ENCODE assay signal across 8 cellular contexts in the genomic region with DNA sequence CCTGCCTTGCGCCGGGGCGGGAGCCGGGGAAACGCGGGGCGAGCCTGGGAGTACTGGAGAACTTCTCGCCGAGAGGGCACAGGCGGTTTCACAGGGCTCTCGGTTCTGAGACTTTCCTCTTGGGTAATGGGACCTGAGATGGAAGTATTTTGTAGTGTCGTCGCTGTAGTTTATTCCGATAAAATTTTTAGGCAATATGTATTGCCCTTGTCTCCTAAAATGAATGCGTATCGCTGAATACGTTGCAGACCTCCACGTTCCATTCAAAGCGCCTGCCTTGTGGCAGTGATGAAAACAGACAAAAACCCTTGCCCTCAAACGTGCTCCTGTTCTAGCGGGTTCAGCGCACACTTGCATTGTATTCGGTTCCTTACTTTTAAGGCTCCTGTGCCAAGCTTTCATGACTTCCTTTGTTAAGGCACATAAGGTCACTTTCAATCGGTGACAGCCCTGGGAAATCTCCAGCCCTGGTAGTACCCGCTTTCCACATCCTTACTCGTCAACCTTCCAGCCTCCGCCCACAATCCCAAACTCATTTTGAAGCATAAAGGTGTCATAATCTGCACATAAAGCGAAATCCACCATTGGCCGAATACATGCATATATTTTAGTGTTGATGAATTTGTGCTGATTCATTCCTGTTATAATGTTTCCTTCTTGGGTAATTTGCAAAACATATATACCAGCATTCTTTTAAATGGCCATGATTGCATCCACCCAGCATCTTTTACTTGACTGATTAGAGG. TPM values are rescaled to one million over a fixed set of nuclear protein-coding genes. Genes with fewer than 3 reads are reported as not detected.
DNase-seq lines count a peak whose midpoint lies in the region; ATAC-seq, FAIRE-seq and TF ChIP-seq lines count a peak whose summit lies in the region.

No MANE protein-coding gene starts in this region.

- peaks cover 88% of the 10 kb centered on the region for H3K79me2 ChIP-seq in HepG2 (ENCODE audit: insufficient read depth, low read length)

- H3K4me1 ChIP-seq in RWPE2 (ENCODE audit: insufficient read depth, poor library complexity, severe bottlenecking) (peaks cover 32% of the 10 kb centered on the region), HepG2 (ENCODE audit: insufficient read depth, low read length) (peaks cover 63% of the 10 kb centered on the region)

- H3K27me3 ChIP-seq in RWPE2 (ENCODE audit: insufficient read depth, poor library complexity, severe bottlenecking): no peaks in the 10 kb centered on the region
- H3K27me3 ChIP-seq in HepG2 (ENCODE audit: control insufficient read depth in 1 of 2, insufficient read depth in 2 of 2, low read length in 2 of 2): peaks cover 0 to 6% of the 10 kb centered on the region in 2 experiments; a peak in 1 of 5 replicates

- FAIRE-seq in HepG2 (lab: Jason Lieb, UNC): peak; percentile 21

- TF ChIP-seq CTCF in RWPE2 (IDR thresholded peaks at IDR 0.05; ENCODE audit: poor library complexity, severe bottlenecking) (no peak), HepG2 (CRISPR knock-in tag; IDR thresholded peaks at IDR 0.05) (no peak)

- TF ChIP-seq RAD21 in HepG2 (CRISPR knock-in tag; IDR thresholded peaks at IDR 0.05): no peak

- ATAC-seq in HG03378 (IDR thresholded peaks at IDR 0.05; ENCODE audit: unreplicated experiment): peak; percentile 6
- peak; percentile 13; the same call in 2 of the 3 replicates for ATAC-seq in RWPE2 (ENCODE audit: low read depth)
- peak; percentile 41 for ATAC-seq in HepG2

- H3K4me2 ChIP-seq in HepG2 (ENCODE audit: low read depth, low read length): peak overlapping the region; percentile 85

- POLR2A ChIA-PET in HepG2 (lab: Yijun Ruan, JAX): interaction anchor here (0.6 to 5.5 kb wide), 10 partner anchors 9 to 60 kb away, joined by 3 to 96 read pairs (median 10); partner anchors contain the start of gene KIF27

- no peak for TF ChIP-seq EP300 in HepG2 (IDR thresholded peaks at IDR 0.05; ENCODE audit: low read depth in 2 of 2, low read length in 2 of 2)
- TF ChIP-seq EP300 in HepG2 (CRISPR knock-in tag; IDR thresholded peaks at IDR 0.05; ENCODE audit: borderline replicate concordance): no peak

- peak overlapping the region; percentile 89 for H3K27ac ChIP-seq in RWPE2 (ENCODE audit: poor library complexity, severe bottlenecking)
- H3K27ac ChIP-seq in cingulate gyrus (ENCODE audit: low read depth, low read length): peak overlapping the region; percentile 96
- peak overlapping the region; percentile 96 for H3K27ac ChIP-seq in HepG2 (ENCODE audit: extremely low read length, insufficient read depth, low read length)

- intact Hi-C loops in HepG2 (cut with micrococcal nuclease; ENCODE audit: unreplicated experiment): loop anchor here (10.0 kb wide), 1 partner anchor 74 kb away; no protein-coding TSS in a partner anchor

- TSS peak; percentile 76 for BruUV-seq in HepG2 (replicated peaks; lab: Mats Ljungman, UMichigan)

- no peak overlapping the region for H2AFZ ChIP-seq in HepG2 (ENCODE audit: low read length)

- CTCF ChIA-PET in HepG2 (lab: Yijun Ruan, JAX; ENCODE audit: low intra/inter-chr PET ratio, low total read pairs): no interaction called here

- WGBS in HepG2 (ENCODE audit: low lambda C conversion rate): 1% methylated on average over 22 of the region's 29 CpGs

- TF ChIP-seq POLR2A in HepG2 (IDR thresholded peaks at IDR 0.05; ENCODE audit: insufficient read depth in 1 of 2, low read depth in 2 of 2, low read length in 2 of 2): peak in 1 of 2 experiments; percentile 68; a peak in 2 of 4 replicates

- H3K36me3 ChIP-seq in RWPE2 (ENCODE audit: low read depth) (peaks cover 35% of the 10 kb centered on the region), HepG2 (replicated peaks in 1 of 2; ENCODE audit: control insufficient read depth in 1 of 2, insufficient read depth in 2 of 2, low read length in 2 of 2) (peaks cover 0 to 16% of the 10 kb centered on the region in 2 experiments; a peak in 2 of 5 replicates)

- H4K20me1 ChIP-seq in HepG2 (ENCODE audit: insufficient read depth, low read length): peaks cover 31% of the 10 kb centered on the region

- H3K4me3 ChIP-seq in RWPE2 (ENCODE audit: severe bottlenecking) (peak overlapping the region; percentile 95), HepG2 (replicated peaks in 1 of 3; ENCODE audit: insufficient read depth in 1 of 3, low read depth in 2 of 3, low read length in 3 of 3) (peak overlapping the region; percentile 92 to 98 (median 95))

- in situ Hi-C loops in HepG2 (cut with HindIII; ENCODE audit: extremely low pct_ligation_motif_present, low pct_unique_long_range_greater_than_20kb): no loop called here

- H3K9ac ChIP-seq in HepG2 (ENCODE audit: insufficient read depth, low read depth, low read length): peak overlapping the region; percentile 100

- H3K9me3 ChIP-seq in RWPE2 (ENCODE audit: severe bottlenecking): no peaks in the 10 kb centered on the region
- H3K9me3 ChIP-seq in HepG2 (ENCODE audit: low read length): no peaks in the 10 kb centered on the region

- peak; percentile 29 for DNase-seq in NCI-H2196 (lab: John Stamatoyannopoulos, UW; ENCODE audit: unreplicated experiment)
- DNase-seq in NCI-H2196 treated with DMSO at 0.1 percent for 48 hours (lab: John Stamatoyannopoulos, UW; ENCODE audit: unreplicated experiment): no peak
- DNase-seq in RWPE2 (ENCODE audit: low spot score): no peak
- no peak for DNase-seq in HepG2 (ENCODE audit: low spot score)
- DNase-seq in superior temporal gyrus (ENCODE audit: extremely low spot score): peak; percentile 53
- DNase-seq in effector CD4-positive, alpha-beta T cell: no peak

TF ChIP-seq in HepG2, 621 proteins besides CTCF, POLR2A, EP300 and RAD21 (continues in another document):
- TF ChIP-seq HCFC1 (IDR thresholded peaks at IDR 0.05; ENCODE audit: low read depth, low read length) (no peak), SMAD1 (CRISPR knock-in tag; IDR thresholded peaks at IDR 0.05; ENCODE audit: borderline replicate concordance, low read depth) (no peak), ZNF530 (CRISPR knock-in tag; IDR thresholded peaks at IDR 0.05; ENCODE audit: low read depth) (no peak), ZNF10 (CRISPR knock-in tag; IDR thresholded peaks at IDR 0.05; ENCODE audit: borderline replicate concordance, low read depth) (no peak), ZNF333 (CRISPR knock-in tag; IDR thresholded peaks at IDR 0.05; ENCODE audit: borderline replicate concordance) (no peak)

RNA-seq across cellular contexts. Expression of gene RMI1, which starts 0.7 kb away (rescaled TPM):
- 3.7 and 18.4 TPM in 2 replicates for total RNA-seq in HepG2 (2016; rRNA removed; fragmentation: Illumina TruSeq; extraction: Trizol)
- 2.3 and 2.4 TPM in 2 replicates for total RNA-seq in HepG2 (2016; cell fraction: cytosol; rRNA removed; fragmentation: Illumina TruSeq; extraction: Trizol; ENCODE audit: low read depth)
- total RNA-seq in HepG2 (2016; cell fraction: insoluble cytoplasmic fraction; rRNA removed; fragmentation: Illumina TruSeq; extraction: Trizol): 3.1 and 18.4 TPM in 2 replicates
- 8.3 and 8.9 TPM in 2 replicates for total RNA-seq in HepG2 (2016; cell fraction: membrane; rRNA removed; fragmentation: Illumina TruSeq; extraction: Trizol)
- total RNA-seq in HepG2 (2016; cell fraction: nucleus; rRNA removed; fragmentation: Illumina TruSeq; extraction: Trizol): 9.6 and 9.7 TPM in 2 replicates
- polyA plus RNA-seq in HepG2 (2011; rRNA removed): 0.54 and 0.61 TPM in 2 replicates
- 0.40 and 0.74 TPM in 2 replicates for polyA plus RNA-seq in HepG2 (2011; cell fraction: cytosol; rRNA removed)
- polyA plus RNA-seq in HepG2 (2011; cell fraction: nucleus; rRNA removed): 0.53 and 1.2 TPM in 2 replicates
- polyA plus RNA-seq in HepG2 (2012): 3.8 and 7.3 TPM in 2 replicates
- polyA plus RNA-seq in HepG2 (2016; cell fraction: cytosol; fragmentation: Illumina TruSeq; extraction: Trizol; ENCODE audit: low read depth): 0.76 and 0.89 TPM in 2 replicates
- 20.1 and 21.4 TPM in 2 replicates for polyA plus RNA-seq in HepG2 (2016; cell fraction: insoluble cytoplasmic fraction; fragmentation: Illumina TruSeq; extraction: Trizol; ENCODE audit: low read depth)
- polyA plus RNA-seq in HepG2 (2016; cell fraction: membrane; fragmentation: Illumina TruSeq; extraction: Trizol; ENCODE audit: low read depth): 2.9 and 3.6 TPM in 2 replicates
- 17.1 and 19.6 TPM in 2 replicates for polyA plus RNA-seq in HepG2 (2016; cell fraction: nucleus; fragmentation: Illumina TruSeq; extraction: Trizol; ENCODE audit: insufficient read depth, low read depth)
- polyA minus RNA-seq in HepG2 (2011; rRNA and poly(A)+ RNA removed; ENCODE audit: low replicate concordance): 0.64 and 3.2 TPM in 2 replicates
- polyA minus RNA-seq in HepG2 (2011; cell fraction: cytosol; rRNA and poly(A)+ RNA removed): 4.8 and 5.1 TPM in 2 replicates
- 2.6 and 4.6 TPM in 2 replicates for polyA minus RNA-seq in HepG2 (2011; cell fraction: nucleus; rRNA and poly(A)+ RNA removed)

RNA-seq across cellular contexts. Expression of gene HNRNPK, which starts 1.3 kb away (rescaled TPM):
- 712 and 973 TPM in 2 replicates for total RNA-seq in HepG2 (2016; rRNA removed; fragmentation: Illumina TruSeq; extraction: Trizol)
- total RNA-seq in HepG2 (2016; cell fraction: cytosol; rRNA removed; fragmentation: Illumina TruSeq; extraction: Trizol; ENCODE audit: low read depth): 62.3 and 69.4 TPM in 2 replicates
- 723 and 963 TPM in 2 replicates for total RNA-seq in HepG2 (2016; cell fraction: insoluble cytoplasmic fraction; rRNA removed; fragmentation: Illumina TruSeq; extraction: Trizol)
- total RNA-seq in HepG2 (2016; cell fraction: membrane; rRNA removed; fragmentation: Illumina TruSeq; extraction: Trizol): 132 and 145 TPM in 2 replicates
- 484 and 493 TPM in 2 replicates for total RNA-seq in HepG2 (2016; cell fraction: nucleus; rRNA removed; fragmentation: Illumina TruSeq; extraction: Trizol)
- 315 and 321 TPM in 2 replicates for polyA plus RNA-seq in HepG2 (2011; rRNA removed)
- 272 and 279 TPM in 2 replicates for polyA plus RNA-seq in HepG2 (2011; cell fraction: cytosol; rRNA removed)
- 264 TPM in 2 replicates for polyA plus RNA-seq in HepG2 (2011; cell fraction: nucleus; rRNA removed)
- 353 and 501 TPM in 2 replicates for polyA plus RNA-seq in HepG2 (2012)
- 43.4 and 49.0 TPM in 2 replicates for polyA plus RNA-seq in HepG2 (2016; cell fraction: cytosol; fragmentation: Illumina TruSeq; extraction: Trizol; ENCODE audit: low read depth)
- polyA plus RNA-seq in HepG2 (2016; cell fraction: insoluble cytoplasmic fraction; fragmentation: Illumina TruSeq; extraction: Trizol; ENCODE audit: low read depth): 995 and 1,016 TPM in 2 replicates
- polyA plus RNA-seq in HepG2 (2016; cell fraction: membrane; fragmentation: Illumina TruSeq; extraction: Trizol; ENCODE audit: low read depth): 81.3 and 94.1 TPM in 2 replicates
- 534 and 576 TPM in 2 replicates for polyA plus RNA-seq in HepG2 (2016; cell fraction: nucleus; fragmentation: Illumina TruSeq; extraction: Trizol; ENCODE audit: insufficient read depth, low read depth)
- polyA minus RNA-seq in HepG2 (2011; rRNA and poly(A)+ RNA removed; ENCODE audit: low replicate concordance): 559 and 720 TPM in 2 replicates
- polyA minus RNA-seq in HepG2 (2011; cell fraction: cytosol; rRNA and poly(A)+ RNA removed): 342 and 349 TPM in 2 replicates
- polyA minus RNA-seq in HepG2 (2011; cell fraction: nucleus; rRNA and poly(A)+ RNA removed): 822 and 855 TPM in 2 replicates

Comparison
In these comparisons a context has a peak if more than half of its experiments do, and no peak if none do; other contexts are left out.
1. DNase-seq: peak in NCI-H2196 (single experiment) and superior temporal gyrus (single experiment); none in NCI-H2196 treated with DMSO at 0.1 percent for 48 hours (single experiment), RWPE2 (single experiment), HepG2 (single experiment) and effector CD4-positive, alpha-beta T cell (single experiment).
2. Peak in every context shown above with its lines, with median percentiles within 50 percentile points of each other: ATAC-seq and H3K27ac ChIP-seq.